ENCODE assay signal across 23 cellular contexts in genomic region chr5:100516285-100516684, GRCh38. TPM values are rescaled to one million over a fixed set of nuclear protein-coding genes. Genes with fewer than 3 reads are reported as not detected.
A peak's percentile ranks its signal among the peaks of the same experiment; 100 is the strongest.
DNase-seq lines count a peak whose midpoint lies in the region; ATAC-seq and TF ChIP-seq lines count a peak whose summit lies in the region.
"Had no signal": no experiment of that assay in that cellular context is flagged by ENCODE, and none has a peak within 500 bp of the region (broad histone marks: within the 10 kb centered on the region; RNA-seq: fewer than 3 reads in every experiment).

No MANE protein-coding gene starts in this region.

- TF ChIP-seq CTCF in uterus (IDR thresholded peaks at IDR 0.05) = no peak

- no peaks in the 10 kb centered on the region for H3K36me3 ChIP-seq in uterus
- H3K36me3 ChIP-seq: spleen had no signal

- no peak overlapping the region for H3K4me3 ChIP-seq in uterus
- H3K4me3 ChIP-seq: A549, psoas muscle, spleen had no signal

- no peaks in the 10 kb centered on the region for H3K9me3 ChIP-seq in uterus

- H3K27ac ChIP-seq in uterus = no peak overlapping the region
- H3K27ac ChIP-seq: A549, psoas muscle, spleen had no signal

- H3K27me3 ChIP-seq in uterus = no peaks in the 10 kb centered on the region
- H3K27me3 ChIP-seq: spleen had no signal

- no peak for TF ChIP-seq POLR2A in uterus (IDR thresholded peaks at IDR 0.05)

- ATAC-seq in GM18498 (IDR thresholded peaks at IDR 0.05; ENCODE audit: unreplicated experiment) = peak; percentile 64
- ATAC-seq in GM19372 (IDR thresholded peaks at IDR 0.05; ENCODE audit: low read depth, unreplicated experiment) = peak; percentile 39
- ATAC-seq in HG02623 (IDR thresholded peaks at IDR 0.05; ENCODE audit: unreplicated experiment) = peak; percentile 57
- peak; percentile 63 for ATAC-seq in HG03432 (IDR thresholded peaks at IDR 0.05; ENCODE audit: unreplicated experiment)
- ATAC-seq: A549; activated CD8-positive, alpha-beta memory T cell treated with anti-CD3 and anti-CD28 coated beads, Interleukin-2, amount 10 ng/mL, durations not matched to agents 7 days and 5 days; natural killer cell treated with Interleukin-12 subunit alpha and Interleukin-12 subunit beta and Interleukin-15 and Interleukin-18, amount 100 ng/mL, for 72 hours; psoas muscle; stimulated activated memory B cell treated with anti-CD40 and anti-IgM and Interleukin-4, amounts not matched to agents 10 μg/mL and 1 μg/mL and 100 μg/mL, for 72 hours had no signal

- DNase-seq in SHP77 treated with DMSO at 0.1 percent for 48 hours (lab: John Stamatoyannopoulos, UW) (no peak), COR-L47 (lab: John Stamatoyannopoulos, UW) (no peak), NCI-H345 (lab: John Stamatoyannopoulos, UW) (no peak), uterus (no peak)
- DNase-seq: activated CD4-positive, alpha-beta T cell treated with anti-CD3 and anti-CD28 coated beads for 1 hour; activated CD8-positive, alpha-beta memory T cell treated with anti-CD3 and anti-CD28 coated beads, Interleukin-2, amount 10 ng/mL, durations not matched to agents 7 days and 5 days; amygdala; endodermal cell; GOT3; islet precursor cell; NCI-H187; NCI-H524; OCI-M1; psoas muscle; spleen; T-helper 9 cell had no signal

- intact Hi-C loops in uterus (cut with DNase I; ENCODE audit: low total_unique reads) = no loop called here

- no peaks in the 10 kb centered on the region for H3K4me1 ChIP-seq in uterus
- H3K4me1 ChIP-seq: A549, psoas muscle, spleen had no signal

RNA-seq across cellular contexts. Expression of gene FAM174A, which starts 18.9 kb away (rescaled TPM):
- total RNA-seq in uterus = 10 to 100 TPM in 2 of 4 donors, 1 to 10 TPM in 2; 8.2 to 20.9 (median 9.9) TPM
